ENCODE assay signal across 7 cellular contexts in the genomic region with DNA sequence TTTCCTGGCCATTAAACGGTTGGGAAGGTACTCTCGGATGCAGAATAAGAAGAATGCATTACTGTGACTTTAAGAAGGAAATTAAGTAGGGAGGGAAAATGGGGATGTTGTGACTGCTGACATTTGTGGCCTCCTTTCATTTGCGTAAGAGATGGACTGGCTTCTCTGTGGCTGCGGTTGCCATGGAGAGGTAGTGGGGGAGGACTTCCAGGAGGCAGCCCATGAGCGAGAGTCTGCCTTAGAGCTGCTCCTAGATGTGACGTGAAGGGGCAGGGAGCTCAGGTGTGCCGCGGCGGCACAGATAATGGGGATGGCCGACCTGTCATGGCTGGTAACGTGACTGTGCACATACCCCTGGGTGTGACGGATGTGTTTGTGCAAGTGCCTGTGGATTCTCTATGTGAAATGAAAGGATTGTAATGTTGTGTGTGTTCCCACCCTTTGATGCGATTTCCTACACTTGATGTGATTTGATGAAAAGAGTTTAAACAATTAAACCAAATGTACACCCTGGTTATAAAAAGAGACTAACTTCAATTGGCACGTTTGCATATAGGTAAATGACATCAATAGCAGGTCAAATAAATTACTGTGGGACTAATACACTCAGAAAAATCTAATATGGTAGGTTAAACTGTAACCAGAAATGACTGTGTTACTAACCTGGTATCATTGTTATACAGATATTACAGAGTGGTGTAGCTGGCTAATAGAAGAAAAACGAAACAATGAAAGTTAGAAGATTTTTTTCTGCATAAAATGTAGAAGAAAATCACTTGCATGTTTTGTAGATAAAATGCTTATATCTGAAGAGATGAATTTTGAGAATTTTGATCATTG.
A peak's percentile ranks its signal among the peaks of the same experiment; 100 is the strongest.
DNase-seq lines count a peak whose midpoint lies in the region; ATAC-seq and TF ChIP-seq lines count a peak whose summit lies in the region.

No MANE protein-coding gene starts in this region.

- TF ChIP-seq CTCF in astrocyte of the spinal cord (IDR thresholded peaks at IDR 0.05; ENCODE audit: low read depth, low read length): no peak

- H3K4me3 ChIP-seq in astrocyte of the spinal cord (ENCODE audit: low read depth, low read length): peak overlapping the region; percentile 17

- peak; percentile 92 for DNase-seq in T-helper 22 cell (ENCODE audit: low read depth)
- peak; percentile 76 for DNase-seq in astrocyte of the spinal cord (ENCODE audit: low read depth, low spot score)
- peak; percentile 82 for DNase-seq in islet precursor cell
- peak; percentile 41 to 54 for DNase-seq in stimulated activated CD4-positive, alpha-beta T cell treated with anti-CD3 and anti-CD28 coated beads, Interleukin-2, amount 100 ng/mL, for 48 hours
- no peak for DNase-seq in ecto neural progenitor cell (ENCODE audit: low spot score)

- in situ Hi-C loops in astrocyte of the spinal cord (cut with HindIII; ENCODE audit: low sequenced_read_pairs): no loop called here

- ATAC-seq in GM19467 (IDR thresholded peaks at IDR 0.05; ENCODE audit: unreplicated experiment) (peak; percentile 65), HG03575 (IDR thresholded peaks at IDR 0.05; ENCODE audit: extremely low read depth, insufficient number of reproducible peaks, low FRiP score, unreplicated experiment) (peak; percentile 29)
